In genomic region chr19:36136975-36137686, GRCh38 we compare ENCODE assay signal across 8 cellular contexts. TPM values are rescaled to one million over a fixed set of nuclear protein-coding genes. Genes with fewer than 3 reads are reported as not detected.
DNase-seq lines count a peak whose midpoint lies in the region; ATAC-seq and TF ChIP-seq lines count a peak whose summit lies in the region.

No MANE protein-coding gene starts in this region.

- peak; percentile 9 for DNase-seq in NCI-H510A treated with DMSO at 0.1 percent for 48 hours (lab: John Stamatoyannopoulos, UW)
- no peak for DNase-seq in NCI-H510A (lab: John Stamatoyannopoulos, UW)
- DNase-seq in RWPE1 (ENCODE audit: low spot score): peak; percentile 91
- DNase-seq in fibroblast of the conjunctiva (ENCODE audit: low read depth): peak; percentile 63
- DNase-seq in gastrocnemius medialis: peak in 1 of 2 donors; percentile 82
- no peak for DNase-seq in activated CD8-positive, alpha-beta T cell treated with anti-CD3 and anti-CD28 coated beads, Interleukin-2, amount 10 ng/mL, durations not matched to agents 7 days and 5 days
- no peak for DNase-seq in effector memory CD4-positive, alpha-beta T cell

- H3K27me3 Mint-ChIP-seq in activated CD8-positive, alpha-beta T cell treated with anti-CD3 and anti-CD28 coated beads, Interleukin-2, amount 10 ng/mL, durations not matched to agents 7 days and 5 days (ENCODE audit: low read depth): peaks cover 4% of the 10 kb centered on the region

- CTCF ChIA-PET in RWPE1 (lab: Yijun Ruan, JAX): no interaction called here
- CTCF ChIA-PET in activated CD8-positive, alpha-beta T cell treated with anti-CD3 and anti-CD28 coated beads, Interleukin-2, amount 10 ng/mL, durations not matched to agents 7 days and 5 days (lab: Charles Lee): interaction anchor here (2.4 to 3.5 kb wide), 2 partner anchors 9 to 33 kb away, joined by 6 to 19 read pairs; no protein-coding TSS in a partner anchor

- peaks cover 39% of the 10 kb centered on the region for H3K4me1 Mint-ChIP-seq in activated CD8-positive, alpha-beta T cell treated with anti-CD3 and anti-CD28 coated beads, Interleukin-2, amount 10 ng/mL, durations not matched to agents 7 days and 5 days (ENCODE audit: low read depth)

- POLR2A ChIA-PET in RWPE1 (lab: Yijun Ruan, JAX; ENCODE audit: low non-redundant PET): interaction anchor here (0.6 to 0.8 kb wide), 2 partner anchors 9 to 23 kb away, joined by 4 read pairs; no protein-coding TSS in a partner anchor
- POLR2A ChIA-PET in activated CD8-positive, alpha-beta T cell treated with anti-CD3 and anti-CD28 coated beads, Interleukin-2, amount 10 ng/mL, durations not matched to agents 7 days and 5 days (lab: Charles Lee): interaction anchor here (1.2 kb wide), 1 partner anchor 9 kb away, joined by 5 read pairs; no protein-coding TSS in a partner anchor

- H3K4me3 ChIP-seq in gastrocnemius medialis: peak overlapping the region in 1 of 4 donors; percentile 15
- H3K4me3 ChIP-seq in effector memory CD4-positive, alpha-beta T cell (ENCODE audit: insufficient read depth, low read depth, low read length, poor library complexity, severe bottlenecking): no peak overlapping the region

- in situ Hi-C loops in gastrocnemius medialis (cut with MboI; ENCODE audit: low sequenced_read_pairs in 4 of 4): loop anchor here in 1 of 4 donors (25.0 kb wide), 1 partner anchor 375 kb away; the partner anchor contains the start of genes HSPB6 and PROSER3

- peaks cover 0 to 5% of the 10 kb centered on the region in 2 donors for H3K36me3 ChIP-seq in gastrocnemius medialis
- H3K36me3 ChIP-seq in effector memory CD4-positive, alpha-beta T cell (ENCODE audit: control insufficient read depth, insufficient read depth, low read length): peaks cover 4% of the 10 kb centered on the region

- peaks cover 14% of the 10 kb centered on the region for H3K36me3 Mint-ChIP-seq in activated CD8-positive, alpha-beta T cell treated with anti-CD3 and anti-CD28 coated beads, Interleukin-2, amount 10 ng/mL, durations not matched to agents 7 days and 5 days (ENCODE audit: low read depth)

- H3K9me3 ChIP-seq in gastrocnemius medialis: no peaks in the 10 kb centered on the region
- H3K9me3 ChIP-seq in effector memory CD4-positive, alpha-beta T cell (ENCODE audit: control insufficient read depth, low read length): no peaks in the 10 kb centered on the region

- H3K27ac ChIP-seq in RWPE1 (peak overlapping the region; percentile 98), gastrocnemius medialis (peak overlapping the region; percentile 21 to 78 (median 56))
- no peak overlapping the region for H3K27ac ChIP-seq in effector memory CD4-positive, alpha-beta T cell (ENCODE audit: insufficient read depth, low read length, poor library complexity, severe bottlenecking)

- no peaks in the 10 kb centered on the region for H3K9me3 Mint-ChIP-seq in activated CD8-positive, alpha-beta T cell treated with anti-CD3 and anti-CD28 coated beads, Interleukin-2, amount 10 ng/mL, durations not matched to agents 7 days and 5 days (ENCODE audit: insufficient read depth)

- no peak overlapping the region for H3K27ac Mint-ChIP-seq in activated CD8-positive, alpha-beta T cell treated with anti-CD3 and anti-CD28 coated beads, Interleukin-2, amount 10 ng/mL, durations not matched to agents 7 days and 5 days

- no peak for TF ChIP-seq POLR2A in gastrocnemius medialis (IDR thresholded peaks at IDR 0.05)

- H3K4me3 Mint-ChIP-seq in activated CD8-positive, alpha-beta T cell treated with anti-CD3 and anti-CD28 coated beads, Interleukin-2, amount 10 ng/mL, durations not matched to agents 7 days and 5 days: no peak overlapping the region

- ATAC-seq in gastrocnemius medialis (peak in 1 of 2 donors; percentile 50), HG02884 (IDR thresholded peaks at IDR 0.05; ENCODE audit: unreplicated experiment) (no peak)
- no peak for ATAC-seq in activated CD8-positive, alpha-beta T cell treated with anti-CD3 and anti-CD28 coated beads, Interleukin-2, amount 10 ng/mL, durations not matched to agents 7 days and 5 days

- H3K4me1 ChIP-seq in gastrocnemius medialis: peaks cover 12 to 26% of the 10 kb centered on the region in 2 donors
- H3K4me1 ChIP-seq in effector memory CD4-positive, alpha-beta T cell (ENCODE audit: control insufficient read depth, insufficient read depth, low read length, poor library complexity, severe bottlenecking): peaks cover 5% of the 10 kb centered on the region

- intact Hi-C loops in gastrocnemius medialis (cut with DNase I; ENCODE audit: low total_unique reads): no loop called here

- no peaks in the 10 kb centered on the region for H3K27me3 ChIP-seq in gastrocnemius medialis
- no peaks in the 10 kb centered on the region for H3K27me3 ChIP-seq in effector memory CD4-positive, alpha-beta T cell (replicated peaks; ENCODE audit: control insufficient read depth, insufficient read depth, low read length, poor library complexity, severe bottlenecking)

- TF ChIP-seq CTCF in RWPE1 (conservative IDR thresholded peaks at IDR 0.05; ENCODE audit: low read depth) (no peak), gastrocnemius medialis (IDR thresholded peaks at IDR 0.05 in 4 of 5, conservative IDR thresholded peaks at IDR 0.05 in 1 of 5) (no peak)

RNA-seq across cellular contexts. Expression of gene CAPNS1, which starts 2.7 kb away (rescaled TPM):
- 100 to 1,000 TPM in 3 of 4 donors, 10 to 100 TPM in 1; 94.8 to 252 (median 165) TPM for total RNA-seq in gastrocnemius medialis
- total RNA-seq in activated CD8-positive, alpha-beta T cell treated with anti-CD3 and anti-CD28 coated beads, Interleukin-2, amount 10 ng/mL, durations not matched to agents 7 days and 5 days: 100 to 1,000 TPM; 547 to 569 TPM

RNA-seq across cellular contexts. Expression of gene COX7A1, which starts 15.1 kb away (rescaled TPM):
- total RNA-seq in gastrocnemius medialis: 100 to 1,000 TPM; 165 to 421 (median 223) TPM
- total RNA-seq in activated CD8-positive, alpha-beta T cell treated with anti-CD3 and anti-CD28 coated beads, Interleukin-2, amount 10 ng/mL, durations not matched to agents 7 days and 5 days: not detected

RNA-seq across cellular contexts. Expression of gene TBCB, which starts 21.9 kb away (rescaled TPM):
- total RNA-seq in gastrocnemius medialis: 100 to 1,000 TPM in 2 of 4 donors, 10 to 100 TPM in 2; 57.4 to 122 (median 96.7) TPM
- total RNA-seq in activated CD8-positive, alpha-beta T cell treated with anti-CD3 and anti-CD28 coated beads, Interleukin-2, amount 10 ng/mL, durations not matched to agents 7 days and 5 days: 100 to 1,000 TPM; 186 to 200 TPM

RNA-seq across cellular contexts. Expression of gene POLR2I, which starts 22.5 kb away (rescaled TPM):
- total RNA-seq in gastrocnemius medialis: 10 to 100 TPM; 61.0 to 88.7 (median 79.4) TPM
- total RNA-seq in activated CD8-positive, alpha-beta T cell treated with anti-CD3 and anti-CD28 coated beads, Interleukin-2, amount 10 ng/mL, durations not matched to agents 7 days and 5 days: 10 to 100 TPM; 50.5 to 57.3 TPM

RNA-seq across cellular contexts. Expression of gene OVOL3, which starts 26.2 kb away (rescaled TPM):
- total RNA-seq in gastrocnemius medialis: not detected
- total RNA-seq in activated CD8-positive, alpha-beta T cell treated with anti-CD3 and anti-CD28 coated beads, Interleukin-2, amount 10 ng/mL, durations not matched to agents 7 days and 5 days: under 1 TPM in 1 of 2 experiments, not detected in 1; 0.58 TPM

Comparison
In these comparisons a context has a peak if more than half of its experiments do, and no peak if none do; other contexts are left out.
1. DNase-seq: peak in NCI-H510A treated with DMSO at 0.1 percent for 48 hours (single experiment), RWPE1 (single experiment) and fibroblast of the conjunctiva (single experiment); none in NCI-H510A (single experiment), activated CD8-positive, alpha-beta T cell treated with anti-CD3 and anti-CD28 coated beads, Interleukin-2, amount 10 ng/mL, durations not matched to agents 7 days and 5 days (single experiment) and effector memory CD4-positive, alpha-beta T cell (0 of 3).
2. RNA of gene COX7A1, which starts 15.1 kb away (total RNA-seq): 165 to 421 TPM in gastrocnemius medialis; not detected in activated CD8-positive, alpha-beta T cell treated with anti-CD3 and anti-CD28 coated beads, Interleukin-2, amount 10 ng/mL, durations not matched to agents 7 days and 5 days; every median in the first group is over 100 times any median in the second.